In the genomic region with DNA sequence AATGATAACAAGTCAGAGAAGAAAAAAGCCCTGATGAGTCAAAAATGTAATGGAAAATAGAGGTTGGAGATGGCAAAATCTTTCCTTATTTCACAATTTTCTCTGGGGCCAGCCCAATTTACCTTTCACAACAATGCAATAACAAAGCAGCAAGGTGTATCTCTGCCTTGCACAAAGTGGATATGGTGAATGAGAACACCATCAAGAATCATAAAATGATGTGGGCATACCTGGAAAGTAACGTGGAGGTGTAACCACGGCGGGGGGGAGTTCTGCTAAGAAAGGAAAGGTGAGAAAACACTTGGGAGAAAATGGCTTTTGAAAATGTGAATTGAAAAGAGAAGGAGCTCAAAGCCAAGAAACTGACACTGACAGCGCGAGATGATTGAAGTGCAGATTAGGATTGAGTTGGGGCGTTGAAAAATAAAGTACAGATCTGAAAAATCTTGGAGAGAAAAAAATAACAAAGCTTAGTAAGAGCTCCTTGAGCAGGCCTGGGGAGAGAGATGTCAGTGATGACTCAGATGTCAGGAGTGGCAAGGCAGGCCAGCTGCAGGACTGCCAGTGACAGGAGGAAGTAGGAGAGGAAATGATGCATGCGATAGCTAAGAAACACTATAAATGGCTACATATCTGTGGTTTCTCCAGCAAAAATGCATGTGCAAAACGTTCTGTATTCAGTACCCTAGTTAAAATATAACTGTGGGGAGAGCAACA, we compare ENCODE assay signal across 1 cellular context.
TF ChIP-seq lines count a peak whose summit lies in the region.

No MANE protein-coding gene starts in this region.

TF ChIP-seq in SK-N-SH treated with all-trans-retinoic acid at 6 μM for 48 hours, 23 proteins besides CTCF, POLR2A, EP300 and RAD21 (continued from another document):
- TF ChIP-seq GLIS3 (CRISPR knock-in tag; IDR thresholded peaks at IDR 0.05) (no peak), ZNF8 (CRISPR knock-in tag; IDR thresholded peaks at IDR 0.05) (no peak)
- TF ChIP-seq, protein P1, sequence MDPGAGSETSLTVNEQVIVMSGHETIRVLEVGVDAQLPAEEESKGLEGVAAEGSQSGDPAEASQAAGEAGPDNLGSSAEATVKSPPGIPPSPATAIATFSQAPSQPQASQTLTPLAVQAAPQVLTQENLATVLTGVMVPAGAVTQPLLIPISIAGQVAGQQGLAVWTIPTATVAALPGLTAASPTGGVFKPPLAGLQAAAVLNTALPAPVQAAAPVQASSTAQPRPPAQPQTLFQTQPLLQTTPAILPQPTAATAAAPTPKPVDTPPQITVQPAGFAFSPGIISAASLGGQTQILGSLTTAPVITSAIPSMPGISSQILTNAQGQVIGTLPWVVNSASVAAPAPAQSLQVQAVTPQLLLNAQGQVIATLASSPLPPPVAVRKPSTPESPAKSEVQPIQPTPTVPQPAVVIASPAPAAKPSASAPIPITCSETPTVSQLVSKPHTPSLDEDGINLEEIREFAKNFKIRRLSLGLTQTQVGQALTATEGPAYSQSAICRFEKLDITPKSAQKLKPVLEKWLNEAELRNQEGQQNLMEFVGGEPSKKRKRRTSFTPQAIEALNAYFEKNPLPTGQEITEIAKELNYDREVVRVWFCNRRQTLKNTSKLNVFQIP (CRISPR knock-in tag; IDR thresholded peaks at IDR 0.05; ENCODE audit: borderline replicate concordance, low read depth): no peak
TF ChIP-seq in SK-N-SH treated with all-trans-retinoic acid at 6 μM for 48 hours: peak in this region for 3.
